Comparison of ENCODE assay signal across 18 cellular contexts in the genomic region with DNA sequence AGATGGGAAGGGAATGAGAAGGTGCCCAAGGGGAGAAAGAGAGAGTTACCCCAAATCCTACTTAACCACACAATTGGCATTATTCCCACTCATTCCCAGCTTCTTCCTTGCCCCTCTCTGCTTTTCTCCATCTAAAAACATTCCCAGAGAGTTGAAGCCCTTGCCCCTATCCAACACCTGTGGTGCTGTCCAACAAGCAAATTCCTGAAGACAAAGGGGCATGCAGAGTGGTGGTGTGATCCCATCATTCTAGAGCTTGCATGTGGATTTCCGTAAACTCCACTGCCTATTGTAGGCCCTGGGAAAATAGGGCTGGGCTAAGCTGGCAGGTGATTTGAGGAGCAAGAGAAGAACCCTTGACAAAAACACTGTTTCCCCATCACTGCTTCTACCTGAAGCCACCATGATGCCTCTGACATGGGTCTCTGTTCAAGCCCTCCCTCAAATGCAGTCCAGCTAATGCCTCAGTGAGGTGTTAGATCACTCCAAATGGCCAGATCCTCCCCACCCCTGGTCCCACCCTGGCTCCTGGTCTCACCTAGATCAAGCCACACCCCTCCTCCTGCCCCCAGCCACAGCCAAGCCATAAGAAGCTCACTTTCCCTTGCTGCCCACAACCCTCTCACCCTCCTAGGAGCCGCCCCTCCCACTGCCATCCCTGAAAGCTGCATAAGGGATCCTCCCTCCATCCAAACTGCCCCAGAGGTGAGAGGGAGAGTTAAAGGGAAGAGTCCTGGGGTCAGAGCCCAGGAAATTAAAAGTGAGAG. TPM values are rescaled to one million over a fixed set of nuclear protein-coding genes. Genes with fewer than 3 reads are reported as not detected.
"Had no signal": no experiment of that assay in that cellular context is flagged by ENCODE, and none has a peak within 500 bp of the region (broad histone marks: within the 10 kb centered on the region; RNA-seq: fewer than 3 reads in every experiment).

No MANE protein-coding gene starts in this region.

- DNase-seq: activated CD4-positive, alpha-beta T cell treated with anti-CD3 and anti-CD28 coated beads for 1 hour; activated CD4-positive, alpha-beta T cell treated with anti-CD3 and anti-CD28 coated beads, Interleukin-2, amount 50 U/mL, for 4 hours; activated naive CD4-positive, alpha-beta T cell treated with Interleukin-2 at 50 U/mL for 16 hours; activated T-cell treated with anti-CD3 and anti-CD28 coated beads for 4 hours; dermis blood vessel endothelial cell; effector memory CD8-positive, alpha-beta T cell; head of caudate nucleus; islet precursor cell; mammary epithelial cell; mucosa of descending colon; natural killer cell; occipital lobe; right cardiac atrium; small intestine; stimulated activated naive CD8-positive, alpha-beta T cell treated with anti-CD3 and anti-CD28 coated beads, Interleukin-15, Interleukin-2, amounts not matched to agents 100 U/mL and 50 U/mL, for 24 hours had no signal

- H3K9me3 Mint-ChIP-seq: effector memory CD8-positive, alpha-beta T cell; natural killer cell had no signal

- H3K4me1 Mint-ChIP-seq: natural killer cell had no signal

- H3K36me3 Mint-ChIP-seq: natural killer cell had no signal

- H3K27ac Mint-ChIP-seq: effector memory CD8-positive, alpha-beta T cell; natural killer cell; progenitor cell of endocrine pancreas had no signal

- ATAC-seq: effector memory CD8-positive, alpha-beta T cell; left lobe of liver; mucosa of descending colon; natural killer cell; right cardiac atrium; stimulated activated naive CD8-positive, alpha-beta T cell treated with anti-CD3 and anti-CD28 coated beads, Interleukin-15, Interleukin-2, amounts not matched to agents 100 U/mL and 50 U/mL, for 24 hours had no signal

- H3K4me3 Mint-ChIP-seq: effector memory CD8-positive, alpha-beta T cell; natural killer cell had no signal

RNA-seq across cellular contexts. Expression of a gene that starts 29.5 kb away (rescaled TPM):
- total RNA-seq: epithelial cell of proximal tubule, left lobe of liver, natural killer cell, right cardiac atrium had no signal
